30 cellular contexts compared by ENCODE assay signal in genomic region chr20:40933758-40934157, GRCh38.
"Had no signal": no experiment of that assay in that cellular context is flagged by ENCODE, and none has a peak within 500 bp of the region (broad histone marks: within the 10 kb centered on the region; RNA-seq: fewer than 3 reads in every experiment).

No MANE protein-coding gene starts in this region.

- H3K27ac ChIP-seq: ascending aorta, cardiac muscle cell, PC-9, VCaP had no signal

- H3K27me3 ChIP-seq: ascending aorta, cardiac muscle cell, MG63 had no signal

- H3K4me1 ChIP-seq: ascending aorta had no signal

- H3K27ac Mint-ChIP-seq: activated B cell treated with CpG ODN at 0.5 μM for 24 hours; activated CD4-positive, alpha-beta T cell treated with anti-CD3 and anti-CD28 coated beads, Interleukin-2, amount 10 ng/mL, durations not matched to agents 24 days and 14 days; activated CD8-positive, alpha-beta T cell treated with anti-CD3 and anti-CD28 coated beads for 36 hours; activated naive CD4-positive, alpha-beta T cell treated with anti-CD3 and anti-CD28 coated beads for 36 hours; activated naive CD8-positive, alpha-beta T cell; activated T-helper 2 cell treated with anti-CD3 and anti-CD28 coated beads, Interferon-gamma antibody, Interleukin-2, Interleukin-4, amounts not matched to agents 10 μg/mL and 5 μg/mL and 100 μg/mL, durations not matched to agents 14 hours and 24 hours and 36 hours had no signal

- DNase-seq: activated B cell treated with CpG ODN at 0.5 μM for 24 hours; activated CD4-positive, alpha-beta T cell treated with anti-CD3 and anti-CD28 coated beads, Interleukin-2, amount 10 ng/mL, durations not matched to agents 24 days and 14 days; activated CD4-positive, alpha-beta T cell treated with anti-CD3 and anti-CD28 coated beads, Interleukin-2, amount 50 U/mL, for 4 hours; activated CD4-positive, CD25-positive, alpha-beta regulatory T cell treated with anti-CD3 and anti-CD28 coated beads, Interleukin-2, amount 50 U/mL, for 72 hours; activated CD8-positive, alpha-beta T cell treated with anti-CD3 and anti-CD28 coated beads for 36 hours; activated gamma-delta T cell; activated naive CD4-positive, alpha-beta T cell treated with anti-CD3 and anti-CD28 coated beads for 36 hours; activated T-cell treated with anti-CD3 and anti-CD28 coated beads for 4 hours; activated T-cell treated with anti-CD3 and anti-CD28 coated beads, Interleukin-2, amount 50 U/mL, for 4 hours; amygdala; Kasumi-1; KG1; MG63; NCI-H1048; NCI-H1105 treated with DMSO at 0.1 percent for 48 hours; NCI-H1436; NCI-H1694; NCI-H1930; NCI-H345; NCI-H524 treated with DMSO at 0.1 percent for 48 hours; NK-92 treated with Interleukin-12 subunit alpha and Interleukin-12 subunit beta, amount 100 ng/mL, for 24 hours; PC-9; Right ventricle myocardium superior; SW 1271; T-helper 9 cell had no signal

- H3K4me1 Mint-ChIP-seq: activated B cell treated with CpG ODN at 0.5 μM for 24 hours; activated CD4-positive, alpha-beta T cell treated with anti-CD3 and anti-CD28 coated beads, Interleukin-2, amount 10 ng/mL, durations not matched to agents 24 days and 14 days had no signal

- H3K36me3 ChIP-seq: ascending aorta, cardiac muscle cell, MG63 had no signal

- H3K4me3 Mint-ChIP-seq: activated B cell treated with CpG ODN at 0.5 μM for 24 hours; activated CD4-positive, alpha-beta T cell treated with anti-CD3 and anti-CD28 coated beads, Interleukin-2, amount 10 ng/mL, durations not matched to agents 24 days and 14 days; activated CD8-positive, alpha-beta T cell treated with anti-CD3 and anti-CD28 coated beads for 36 hours; activated naive CD4-positive, alpha-beta T cell treated with anti-CD3 and anti-CD28 coated beads for 36 hours; activated naive CD8-positive, alpha-beta T cell; activated T-cell treated with anti-CD3 and anti-CD28 coated beads, Interleukin-2, amount 50 U/mL, for 4 hours had no signal

- ATAC-seq: activated CD8-positive, alpha-beta T cell treated with anti-CD3 and anti-CD28 coated beads for 36 hours had no signal

- H2AFZ ChIP-seq: PC-9 had no signal

- H3K9me3 ChIP-seq: ascending aorta, MG63 had no signal

- H3K4me3 ChIP-seq: ascending aorta, cardiac muscle cell, MG63, PC-9 had no signal

- H3K9me3 Mint-ChIP-seq: activated CD8-positive, alpha-beta T cell treated with anti-CD3 and anti-CD28 coated beads for 36 hours had no signal

- H3K4me2 ChIP-seq: PC-9 had no signal

- H3K27me3 Mint-ChIP-seq: activated B cell treated with CpG ODN at 0.5 μM for 24 hours; activated CD8-positive, alpha-beta T cell treated with anti-CD3 and anti-CD28 coated beads for 36 hours; activated naive CD8-positive, alpha-beta T cell had no signal
